ENCODE assay signal across 9 cellular contexts in the genomic region with DNA sequence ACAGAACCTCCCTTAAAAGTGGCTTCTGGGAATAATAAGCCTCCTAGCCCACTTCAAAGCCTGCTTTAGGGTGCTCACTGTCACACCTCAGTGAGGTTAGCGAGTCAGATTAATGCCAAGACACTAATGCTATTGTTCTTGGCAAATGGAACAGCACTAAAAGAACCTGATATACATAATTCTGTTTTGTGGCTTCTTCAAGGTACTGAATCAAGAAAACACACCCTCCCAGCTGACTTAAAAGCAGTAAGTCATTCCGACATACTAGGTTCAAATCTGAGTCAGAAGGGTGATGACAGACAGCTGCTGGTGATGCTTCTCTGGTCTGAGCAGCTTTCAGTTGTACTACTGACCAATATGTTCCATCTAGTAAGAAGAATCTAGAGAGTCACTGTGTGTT.
DNase-seq lines count a peak whose midpoint lies in the region; ATAC-seq and TF ChIP-seq lines count a peak whose summit lies in the region.
"Had no signal": no experiment of that assay in that cellular context is flagged by ENCODE, and none has a peak within 500 bp of the region (broad histone marks: within the 10 kb centered on the region; RNA-seq: fewer than 3 reads in every experiment).

No MANE protein-coding gene starts in this region.

- H3K36me3 ChIP-seq in prostate gland, result no peaks in the 10 kb centered on the region
- H3K36me3 ChIP-seq: adrenal gland had no signal

- H3K27ac ChIP-seq in prostate gland, result no peak overlapping the region
- H3K27ac ChIP-seq: adrenal gland had no signal

- no peak overlapping the region for H3K4me3 ChIP-seq in prostate gland
- H3K4me3 ChIP-seq: adrenal gland had no signal

- DNase-seq in glomerular visceral epithelial cell (ENCODE audit: extremely low spot score) (peak; percentile 71), SIG-M5 (lab: John Stamatoyannopoulos, UW) (no peak), omental fat pad (ENCODE audit: low spot score) (no peak), H4 (ENCODE audit: low spot score) (no peak), prostate gland (ENCODE audit: low spot score) (no peak)
- DNase-seq: adrenal gland had no signal

- H3K27me3 ChIP-seq in prostate gland (replicated peaks; ENCODE audit: insufficient read depth), result no peaks in the 10 kb centered on the region
- H3K27me3 ChIP-seq: adrenal gland had no signal

- H3K9me3 ChIP-seq in prostate gland, result no peaks in the 10 kb centered on the region
- H3K9me3 ChIP-seq: adrenal gland had no signal

- no peak for TF ChIP-seq POLR2A in prostate gland (IDR thresholded peaks at IDR 0.05)

- TF ChIP-seq CTCF in omental fat pad (IDR thresholded peaks at IDR 0.05) (no peak), prostate gland (IDR thresholded peaks at IDR 0.05) (no peak)

- intact Hi-C loops in prostate gland (cut with DNase I), result no loop called here

- 89% methylated on average over 2 of the region's 2 CpGs for WGBS in prostate gland

- ATAC-seq in GM18870 (IDR thresholded peaks at IDR 0.05; ENCODE audit: unreplicated experiment), result peak; percentile 99
- peak; percentile 99 for ATAC-seq in GM21526 (IDR thresholded peaks at IDR 0.05; ENCODE audit: low FRiP score, unreplicated experiment)
- peak; percentile 99 for ATAC-seq in HG03442 (IDR thresholded peaks at IDR 0.05; ENCODE audit: unreplicated experiment)
- ATAC-seq in omental fat pad (ENCODE audit: low FRiP score), result no peak

- no peaks in the 10 kb centered on the region for H3K4me1 ChIP-seq in prostate gland (replicated peaks)
